Comparison of ENCODE assay signal across 17 cellular contexts in the genomic region with DNA sequence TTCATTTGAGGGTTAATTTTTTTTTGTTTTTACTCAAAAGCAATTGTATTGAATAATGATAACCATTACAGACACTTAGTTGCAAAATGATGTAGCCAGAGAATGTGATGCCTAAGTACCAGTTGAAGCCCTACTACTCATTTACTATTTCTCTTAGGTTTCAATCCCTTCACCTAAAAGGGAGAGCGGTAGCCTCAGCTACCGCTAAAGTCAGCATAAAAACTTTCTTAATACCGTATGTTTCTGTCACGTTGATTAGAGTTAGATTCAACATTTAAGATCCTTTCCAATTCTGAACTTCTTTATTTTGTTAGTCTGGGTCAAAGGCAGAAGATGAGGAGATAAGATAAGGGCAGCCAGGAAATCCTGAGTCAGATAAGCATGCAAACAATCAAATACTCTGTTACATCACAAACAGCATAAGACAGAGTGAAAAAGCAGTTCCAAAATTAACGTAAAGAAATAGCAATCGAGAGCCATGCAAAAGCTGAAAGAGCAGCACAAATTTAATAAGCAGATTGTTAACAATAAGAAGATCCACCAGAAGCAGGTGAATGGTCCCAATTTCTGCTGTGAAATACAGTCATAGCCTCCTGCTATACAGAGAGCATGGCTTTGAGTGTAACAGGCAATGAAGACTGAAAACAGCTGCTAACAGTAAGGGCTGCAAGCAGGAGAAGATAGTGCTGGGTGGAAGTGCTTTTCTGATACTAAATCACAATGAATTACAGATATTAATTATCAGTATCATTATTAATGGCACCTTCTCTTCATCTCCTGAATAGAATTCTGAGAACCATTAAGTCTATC. TPM values are rescaled to one million over a fixed set of nuclear protein-coding genes. Genes with fewer than 3 reads are reported as not detected.
DNase-seq lines count a peak whose midpoint lies in the region.
"Had no signal": no experiment of that assay in that cellular context is flagged by ENCODE, and none has a peak within 500 bp of the region (broad histone marks: within the 10 kb centered on the region; RNA-seq: fewer than 3 reads in every experiment).

No MANE protein-coding gene starts in this region.

- no peak overlapping the region for H3K9ac ChIP-seq in mesenchymal stem cell (ENCODE audit: low read length)

- intact Hi-C loops in cardiac septum (cut with DNase I), result no loop called here

- peak overlapping the region in 1 of 2 experiments; percentile 15 for H2BK12ac ChIP-seq in mesenchymal stem cell (ENCODE audit: low read length in 2 of 2)

- H3K9me3 ChIP-seq in mesenchymal stem cell (ENCODE audit: control insufficient read depth, low read length), result no peaks in the 10 kb centered on the region

- no peaks in the 10 kb centered on the region for H3K27me3 ChIP-seq in mesenchymal stem cell (ENCODE audit: control insufficient read depth in 1 of 2, insufficient read depth in 1 of 2, low read length in 2 of 2)

- H3K4me2 ChIP-seq in mesenchymal stem cell (ENCODE audit: low read length, poor library complexity, severe bottlenecking), result no peak overlapping the region

- H2BK120ac ChIP-seq in mesenchymal stem cell (ENCODE audit: low read depth, low read length), result no peak overlapping the region

- no peak overlapping the region for H3K4me3 ChIP-seq in mesenchymal stem cell (ENCODE audit: insufficient read depth in 1 of 2, low read depth in 1 of 2, low read length in 2 of 2)
- H3K4me3 ChIP-seq: coronary artery, K562 had no signal

- no peaks in the 10 kb centered on the region for H3K79me1 ChIP-seq in mesenchymal stem cell (replicated peaks; ENCODE audit: low read length, poor library complexity, severe bottlenecking)

- no peak overlapping the region for H3K27ac ChIP-seq in mesenchymal stem cell (ENCODE audit: low read length, poor library complexity, severe bottlenecking)
- H3K27ac ChIP-seq: coronary artery had no signal

- no peaks in the 10 kb centered on the region for H3K4me1 ChIP-seq in mesenchymal stem cell (ENCODE audit: control insufficient read depth, insufficient read depth, low read depth, low read length)

- no peak overlapping the region for H4K91ac ChIP-seq in mesenchymal stem cell (ENCODE audit: low read length)

- H2AFZ ChIP-seq in mesenchymal stem cell (ENCODE audit: low read depth, low read length), result no peak overlapping the region

- no peak overlapping the region for H3K14ac ChIP-seq in mesenchymal stem cell (ENCODE audit: low read length in 2 of 2)

- H3K4ac ChIP-seq in mesenchymal stem cell (ENCODE audit: low read depth in 1 of 2, low read length in 2 of 2), result no peak overlapping the region

- peak; percentile 43 for DNase-seq in COLO829 (ENCODE audit: low spot score)
- peak; percentile 43 for DNase-seq in LoVo (ENCODE audit: low spot score)
- peak; percentile 30 for DNase-seq in amniotic epithelial cell (ENCODE audit: low read depth)
- peak; percentile 31 for DNase-seq in mesenchymal stem cell
- DNase-seq in cardiac septum (ENCODE audit: low spot score), result no peak
- DNase-seq in activated CD4-positive, alpha-beta T cell treated with anti-CD3 and anti-CD28 coated beads, Interleukin-2, amount 50 U/mL, for 48 hours, result no peak
- no peak for DNase-seq in NCI-H1048 (lab: John Stamatoyannopoulos, UW)
- DNase-seq: aorta; erythroblast; NCI-H1694; NCI-H446; stimulated activated CD4-positive, alpha-beta T cell treated with anti-CD3 and anti-CD28 coated beads, Interleukin-12 subunit alpha, Interleukin-12 subunit beta, amount 100 ng/mL, for 4 hours; stimulated activated naive CD4-positive, alpha-beta T cell treated with Interleukin-2 at 50 U/mL for 16 hours had no signal

- H4K8ac ChIP-seq in mesenchymal stem cell (ENCODE audit: low read length), result no peak overlapping the region

- H2BK5ac ChIP-seq in mesenchymal stem cell (ENCODE audit: low read depth, low read length, poor library complexity, severe bottlenecking), result no peak overlapping the region

- H3K23ac ChIP-seq in mesenchymal stem cell (ENCODE audit: low read length in 2 of 2), result no peak overlapping the region

- H2AK5ac ChIP-seq in mesenchymal stem cell (ENCODE audit: low read length, severe bottlenecking), result no peak overlapping the region

- H2BK15ac ChIP-seq in mesenchymal stem cell (ENCODE audit: low read depth, poor library complexity, severe bottlenecking), result no peak overlapping the region

- WGBS in mesenchymal stem cell, result 83% methylated on average over 4 of the region's 6 CpGs

- H3K36me3 ChIP-seq in mesenchymal stem cell (ENCODE audit: control insufficient read depth in 1 of 2, insufficient read depth in 2 of 2, low read depth in 1 of 2, low read length in 2 of 2), result no peaks in the 10 kb centered on the region

- H3K18ac ChIP-seq in mesenchymal stem cell (ENCODE audit: low read depth in 1 of 2, low read length in 2 of 2), result no peak overlapping the region

RNA-seq across cellular contexts. Expression of gene TMEM207, which starts 3.0 kb away (rescaled TPM):
- polyA plus RNA-seq in mesenchymal stem cell (2013, experiment 1 of 2), result not detected
- polyA plus RNA-seq in mesenchymal stem cell (2013, experiment 2 of 2), result not detected
- total RNA-seq in cardiac septum, result not detected
- total RNA-seq: aorta had no signal
- polyA plus RNA-seq: aorta had no signal

RNA-seq across cellular contexts. Expression of gene CLDN16, which starts 58.7 kb away (rescaled TPM):
- polyA plus RNA-seq in mesenchymal stem cell (2013, experiment 1 of 2), result 0.03 TPM
- polyA plus RNA-seq in mesenchymal stem cell (2013, experiment 2 of 2), result 0.10 TPM
- not detected for total RNA-seq in cardiac septum
- total RNA-seq: aorta, SK-MEL-5 had no signal
- polyA plus RNA-seq: aorta, neural cell had no signal

Comparison
In these comparisons a context has a peak if more than half of its experiments do, and no peak if none do; other contexts are left out.
1. DNase-seq: peak in COLO829 (single experiment), LoVo (single experiment), amniotic epithelial cell (single experiment) and mesenchymal stem cell (single experiment); none in cardiac septum (single experiment), activated CD4-positive, alpha-beta T cell treated with anti-CD3 and anti-CD28 coated beads, Interleukin-2, amount 50 U/mL, for 48 hours (0 of 2) and NCI-H1048 (single experiment).